4 cellular contexts compared by ENCODE assay signal in the genomic region with DNA sequence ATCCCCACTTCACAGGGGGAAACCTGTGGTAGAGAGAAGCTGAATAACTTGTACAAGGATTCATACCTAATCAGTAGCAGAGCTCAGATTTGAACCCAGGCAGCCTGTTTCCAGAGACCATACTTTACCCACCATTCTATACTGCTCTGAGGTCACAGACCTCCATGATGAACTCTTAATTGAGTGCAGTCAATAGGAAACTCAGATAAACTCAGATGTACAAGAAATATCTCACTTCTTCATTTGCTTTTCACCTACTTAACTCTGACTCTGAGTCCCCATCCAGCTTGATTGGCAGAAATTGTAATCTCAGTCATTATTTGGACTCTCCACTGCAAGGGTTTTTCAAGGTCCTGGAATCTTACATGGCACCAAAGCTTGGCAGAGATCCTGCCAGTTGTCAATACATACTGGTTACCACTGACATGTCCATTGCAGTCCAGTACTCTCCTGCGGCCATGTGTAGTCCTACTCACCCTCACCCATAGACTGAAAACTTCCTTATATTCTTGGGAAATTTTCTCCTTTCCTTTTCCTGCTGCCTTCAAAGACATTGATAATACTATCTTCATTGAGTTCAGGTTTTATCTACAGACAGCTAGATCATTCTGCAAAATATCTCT. TPM values are rescaled to one million over a fixed set of nuclear protein-coding genes. Genes with fewer than 3 reads are reported as not detected.
"Had no signal": no experiment of that assay in that cellular context is flagged by ENCODE, and none has a peak within 500 bp of the region (broad histone marks: within the 10 kb centered on the region; RNA-seq: fewer than 3 reads in every experiment).

No MANE protein-coding gene starts in this region.

RNA-seq across cellular contexts. Expression of a gene that starts 29.4 kb away (rescaled TPM):
- total RNA-seq: aorta, bronchial epithelial cell, cardiac septum, chondrocyte had no signal
